In the genomic region with DNA sequence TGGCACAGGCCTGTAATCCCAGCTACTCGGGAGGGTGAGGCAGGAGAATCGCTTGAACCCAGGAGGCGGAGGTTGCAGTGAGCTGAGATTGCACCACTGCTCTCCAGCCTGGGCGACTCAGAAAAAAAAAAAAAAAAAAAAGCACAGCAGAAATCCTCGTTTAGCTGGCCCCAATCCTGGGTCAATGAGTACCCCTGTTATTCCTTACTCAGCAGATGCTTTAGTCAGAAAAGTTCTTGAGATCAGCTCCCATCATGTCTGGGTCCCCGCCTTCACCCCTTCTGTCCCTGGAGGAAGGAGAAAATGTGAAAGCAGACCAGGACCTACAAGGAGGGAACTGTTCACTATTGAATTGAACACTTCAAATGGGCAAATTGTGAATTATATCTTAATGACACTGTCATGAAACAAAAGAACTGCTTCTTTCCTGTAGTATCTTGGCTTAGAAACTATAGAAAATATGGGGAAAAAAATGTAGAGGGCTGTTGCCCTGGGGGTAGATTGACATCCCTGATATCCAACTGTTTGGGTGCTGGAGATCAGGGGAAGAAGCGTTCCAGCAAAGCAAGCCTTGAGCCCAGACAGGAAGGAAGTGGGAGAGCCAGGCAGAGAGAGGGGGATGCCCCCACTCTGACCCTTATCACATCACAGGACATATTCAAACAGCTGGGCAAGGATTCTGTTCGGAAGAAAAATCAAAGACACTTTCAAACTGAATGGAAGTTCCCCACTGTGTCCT, we compare ENCODE assay signal across 13 cellular contexts. TPM values are rescaled to one million over a fixed set of nuclear protein-coding genes. Genes with fewer than 3 reads are reported as not detected.
DNase-seq lines count a peak whose midpoint lies in the region; ATAC-seq and TF ChIP-seq lines count a peak whose summit lies in the region.
"Had no signal": no experiment of that assay in that cellular context is flagged by ENCODE, and none has a peak within 500 bp of the region (broad histone marks: within the 10 kb centered on the region; RNA-seq: fewer than 3 reads in every experiment).

No MANE protein-coding gene starts in this region.

- intact Hi-C loops in A673 (cut with micrococcal nuclease; ENCODE audit: unreplicated experiment) = no loop called here

- no peaks in the 10 kb centered on the region for H3K27me3 ChIP-seq in A673 (replicated peaks; ENCODE audit: insufficient read depth, low read depth, low read length, poor library complexity)
- H3K27me3 ChIP-seq: dorsolateral prefrontal cortex had no signal

- no peak overlapping the region for H3K4me3 ChIP-seq in A673 (ENCODE audit: low read depth, low read length, poor library complexity, severe bottlenecking)
- H3K4me3 ChIP-seq: dorsolateral prefrontal cortex had no signal

- no peaks in the 10 kb centered on the region for H3K36me3 ChIP-seq in A673 (ENCODE audit: insufficient read depth, low read length, poor library complexity, severe bottlenecking)

- H3K9me3 ChIP-seq in A673 (ENCODE audit: low read depth, low read length, poor library complexity, severe bottlenecking) = no peaks in the 10 kb centered on the region

- no peak for TF ChIP-seq CTCF in A673 (conservative IDR thresholded peaks at IDR 0.05; ENCODE audit: low read depth, low read length)

- peak; percentile 70 for ATAC-seq in GM21390 (IDR thresholded peaks at IDR 0.05; ENCODE audit: unreplicated experiment)

- peaks cover 5% of the 10 kb centered on the region for H3K4me1 ChIP-seq in A673 (ENCODE audit: insufficient read depth, low read length, poor library complexity, severe bottlenecking)

- POLR2A ChIA-PET in A673 (lab: Charles Lee; ENCODE audit: low non-redundant PET) = interaction anchor here (0.5 to 0.6 kb wide), 2 partner anchors 531 to 1577 kb away, joined by 3 to 4 read pairs; no protein-coding TSS in a partner anchor

- CTCF ChIA-PET in A673 (lab: Charles Lee) = interaction anchor here (0.7 kb wide), 1 partner anchor 386 kb away, joined by 10 read pairs; no protein-coding TSS in a partner anchor

- H3K27ac ChIP-seq in A673 (ENCODE audit: low read depth, low read length, poor library complexity, severe bottlenecking) = no peak overlapping the region
- H3K27ac ChIP-seq: dorsolateral prefrontal cortex had no signal

- DNase-seq in A673 (ENCODE audit: low spot score) = peak; percentile 62
- DNase-seq in OCI-M1 (lab: John Stamatoyannopoulos, UW) = peak; percentile 47
- DNase-seq in islet precursor cell = peak; percentile 64
- DNase-seq in NCI-H1436 (lab: John Stamatoyannopoulos, UW) = no peak
- DNase-seq in NCI-H510A treated with DMSO at 0.1 percent for 48 hours (lab: John Stamatoyannopoulos, UW) = no peak
- DNase-seq in cerebellum (ENCODE audit: low spot score) = no peak
- DNase-seq in NCI-H2081 treated with DMSO at 0.1 percent for 48 hours (lab: John Stamatoyannopoulos, UW) = no peak
- DNase-seq: dorsolateral prefrontal cortex; GF-D8; NCI-H2081; stimulated activated CD8-positive, alpha-beta memory T cell treated with anti-CD3 and anti-CD28 coated beads, Interleukin-4, amount 100 ng/mL, for 48 hours; T-helper 2 cell had no signal

- no TSS peak for BruUV-seq in A673 (replicated peaks; lab: Mats Ljungman, UMichigan)

RNA-seq across cellular contexts. Expression of gene KCNG3, which starts 16.6 kb away (rescaled TPM):
- 1.5 and 1.7 TPM in 2 replicates for total RNA-seq in A673 (2021)
- 0.27 TPM for total RNA-seq in cerebellum

RNA-seq across cellular contexts. Expression of gene MTA3, which starts 58.1 kb away (rescaled TPM):
- total RNA-seq in A673 (2021) (57.1 and 70.1 TPM in 2 replicates), cerebellum (47.1 TPM)

Comparison
In these comparisons a context has a peak if more than half of its experiments do, and no peak if none do; other contexts are left out.
1. DNase-seq: peak in A673 (single experiment), OCI-M1 (single experiment) and islet precursor cell (single experiment); none in NCI-H1436 (single experiment), NCI-H510A treated with DMSO at 0.1 percent for 48 hours (single experiment), cerebellum (single experiment) and NCI-H2081 treated with DMSO at 0.1 percent for 48 hours (single experiment).